In the genomic region with DNA sequence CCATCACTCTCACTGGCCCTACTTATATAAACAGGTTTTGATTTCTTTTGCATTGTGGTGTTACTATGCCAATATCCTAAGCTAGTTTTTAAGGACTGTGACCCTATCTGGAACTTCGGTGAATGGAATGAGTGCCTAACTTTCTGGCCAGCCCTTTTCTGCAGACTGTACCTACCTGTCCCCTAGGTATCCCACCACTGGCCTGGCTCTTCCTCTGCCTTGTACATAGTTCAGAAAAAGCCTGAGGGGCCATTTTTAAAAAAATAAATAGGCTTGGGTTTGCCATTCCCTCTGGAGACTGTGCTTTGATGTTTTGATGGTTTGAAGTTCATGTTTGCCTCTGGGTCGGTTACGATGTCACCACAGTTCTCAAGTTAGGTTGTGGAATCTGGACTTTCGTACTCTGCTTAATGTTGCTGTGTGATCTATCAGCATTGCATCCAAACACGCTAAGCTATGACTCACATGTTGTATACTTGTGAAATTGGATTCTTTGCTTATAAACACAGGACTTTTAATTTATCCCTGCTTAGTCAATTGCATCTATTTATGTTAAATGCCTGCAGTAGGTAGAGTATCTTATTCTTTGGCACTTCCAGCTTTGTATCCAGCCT, we compare ENCODE assay signal across 1 cellular context.
TF ChIP-seq lines count a peak whose summit lies in the region.

No MANE protein-coding gene starts in this region.

TF ChIP-seq in HepG2, 621 proteins besides CTCF, POLR2A, EP300 and RAD21 (continued from another document and continues in another):
- no peak for TF ChIP-seq CAMTA2 (CRISPR knock-in tag; IDR thresholded peaks at IDR 0.05; ENCODE audit: borderline replicate concordance)
- TF ChIP-seq ZNF879 (CRISPR knock-in tag; IDR thresholded peaks at IDR 0.05), result no peak
- TF ChIP-seq JUND (CRISPR knock-in tag; IDR thresholded peaks at IDR 0.05), result peak; percentile 95
- TF ChIP-seq ZNF382 (CRISPR knock-in tag; IDR thresholded peaks at IDR 0.05; ENCODE audit: borderline replicate concordance), result no peak
- no peak for TF ChIP-seq HNRNPK (IDR thresholded peaks at IDR 0.05; ENCODE audit: low read depth, low read length, poor library complexity, severe bottlenecking)
- no peak for TF ChIP-seq ARNT (IDR thresholded peaks at IDR 0.05)
- TF ChIP-seq SP4 (CRISPR knock-in tag; IDR thresholded peaks at IDR 0.05), result no peak
- TF ChIP-seq ZNF788 (CRISPR knock-in tag; IDR thresholded peaks at IDR 0.05; ENCODE audit: borderline replicate concordance), result peak; percentile 55; the same call in 1 of the 2 replicates
- TF ChIP-seq SCMH1 (CRISPR knock-in tag; IDR thresholded peaks at IDR 0.05; ENCODE audit: borderline replicate concordance), result no peak
- no peak for TF ChIP-seq NFE2L2 (IDR thresholded peaks at IDR 0.05; ENCODE audit: low read length)
- TF ChIP-seq FOXP1 (IDR thresholded peaks at IDR 0.05), result peak; percentile 92
- peak; percentile 99 for TF ChIP-seq FOXP1 (CRISPR knock-in tag; IDR thresholded peaks at IDR 0.05)
- TF ChIP-seq ZNF883 (CRISPR knock-in tag; IDR thresholded peaks at IDR 0.05; ENCODE audit: not compliant biosample characterization), result no peak
- no peak for TF ChIP-seq ZNF160 (CRISPR knock-in tag; IDR thresholded peaks at IDR 0.05)
- no peak for TF ChIP-seq ZNF557 (CRISPR knock-in tag; IDR thresholded peaks at IDR 0.05)
- no peak for TF ChIP-seq TBP (CRISPR knock-in tag; IDR thresholded peaks at IDR 0.05)
- no peak for TF ChIP-seq MTA1 (CRISPR knock-in tag; IDR thresholded peaks at IDR 0.05; ENCODE audit: borderline replicate concordance)
- TF ChIP-seq, protein P1, sequence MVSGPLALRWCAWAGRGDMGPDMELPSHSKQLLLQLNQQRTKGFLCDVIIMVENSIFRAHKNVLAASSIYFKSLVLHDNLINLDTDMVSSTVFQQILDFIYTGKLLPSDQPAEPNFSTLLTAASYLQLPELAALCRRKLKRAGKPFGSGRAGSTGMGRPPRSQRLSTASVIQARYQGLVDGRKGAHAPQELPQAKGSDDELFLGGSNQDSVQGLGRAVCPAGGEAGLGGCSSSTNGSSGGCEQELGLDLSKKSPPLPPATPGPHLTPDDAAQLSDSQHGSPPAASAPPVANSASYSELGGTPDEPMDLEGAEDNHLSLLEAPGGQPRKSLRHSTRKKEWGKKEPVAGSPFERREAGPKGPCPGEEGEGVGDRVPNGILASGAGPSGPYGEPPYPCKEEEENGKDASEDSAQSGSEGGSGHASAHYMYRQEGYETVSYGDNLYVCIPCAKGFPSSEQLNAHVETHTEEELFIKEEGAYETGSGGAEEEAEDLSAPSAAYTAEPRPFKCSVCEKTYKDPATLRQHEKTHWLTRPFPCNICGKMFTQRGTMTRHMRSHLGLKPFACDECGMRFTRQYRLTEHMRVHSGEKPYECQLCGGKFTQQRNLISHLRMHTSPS (CRISPR knock-in tag; IDR thresholded peaks at IDR 0.05; ENCODE audit: low read depth), result no peak
- TF ChIP-seq ZNF296 (CRISPR knock-in tag; conservative IDR thresholded peaks at IDR 0.05), result no peak
- no peak for TF ChIP-seq ZSCAN30 (CRISPR knock-in tag; IDR thresholded peaks at IDR 0.05)
- TF ChIP-seq ZNF235 (CRISPR knock-in tag; IDR thresholded peaks at IDR 0.05; ENCODE audit: borderline replicate concordance), result no peak
- TF ChIP-seq ZFP36 (IDR thresholded peaks at IDR 0.05; ENCODE audit: borderline replicate concordance, low read depth, low read length, partially characterized antibody), result no peak
- no peak for TF ChIP-seq ZNF484 (CRISPR knock-in tag; IDR thresholded peaks at IDR 0.05; ENCODE audit: borderline replicate concordance, low read depth)
- peak; percentile 10 to 17; a peak in 1 of 4 replicates for TF ChIP-seq MAFK (conservative IDR thresholded peaks at IDR 0.05 in 1 of 2, IDR thresholded peaks at IDR 0.05 in 1 of 2; ENCODE audit: low read length in 2 of 2)
- TF ChIP-seq ZNF138 (CRISPR knock-in tag; IDR thresholded peaks at IDR 0.05; ENCODE audit: low read depth), result no peak
- no peak for TF ChIP-seq SYNCRIP (IDR thresholded peaks at IDR 0.05; ENCODE audit: insufficient read depth, low read depth, low read length)
- TF ChIP-seq IRX3 (CRISPR knock-in tag; IDR thresholded peaks at IDR 0.05; ENCODE audit: borderline replicate concordance, low read depth), result no peak
- TF ChIP-seq, protein P2, sequence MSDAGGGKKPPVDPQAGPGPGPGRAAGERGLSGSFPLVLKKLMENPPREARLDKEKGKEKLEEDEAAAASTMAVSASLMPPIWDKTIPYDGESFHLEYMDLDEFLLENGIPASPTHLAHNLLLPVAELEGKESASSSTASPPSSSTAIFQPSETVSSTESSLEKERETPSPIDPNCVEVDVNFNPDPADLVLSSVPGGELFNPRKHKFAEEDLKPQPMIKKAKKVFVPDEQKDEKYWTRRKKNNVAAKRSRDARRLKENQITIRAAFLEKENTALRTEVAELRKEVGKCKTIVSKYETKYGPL (CRISPR knock-in tag; IDR thresholded peaks at IDR 0.05), result no peak
- TF ChIP-seq ZNF232 (CRISPR knock-in tag; IDR thresholded peaks at IDR 0.05; ENCODE audit: borderline replicate concordance), result no peak
- peak; percentile 57; the same call in 1 of the 2 replicates for TF ChIP-seq MXD4 (CRISPR knock-in tag; IDR thresholded peaks at IDR 0.05)
- TF ChIP-seq, protein P3, sequence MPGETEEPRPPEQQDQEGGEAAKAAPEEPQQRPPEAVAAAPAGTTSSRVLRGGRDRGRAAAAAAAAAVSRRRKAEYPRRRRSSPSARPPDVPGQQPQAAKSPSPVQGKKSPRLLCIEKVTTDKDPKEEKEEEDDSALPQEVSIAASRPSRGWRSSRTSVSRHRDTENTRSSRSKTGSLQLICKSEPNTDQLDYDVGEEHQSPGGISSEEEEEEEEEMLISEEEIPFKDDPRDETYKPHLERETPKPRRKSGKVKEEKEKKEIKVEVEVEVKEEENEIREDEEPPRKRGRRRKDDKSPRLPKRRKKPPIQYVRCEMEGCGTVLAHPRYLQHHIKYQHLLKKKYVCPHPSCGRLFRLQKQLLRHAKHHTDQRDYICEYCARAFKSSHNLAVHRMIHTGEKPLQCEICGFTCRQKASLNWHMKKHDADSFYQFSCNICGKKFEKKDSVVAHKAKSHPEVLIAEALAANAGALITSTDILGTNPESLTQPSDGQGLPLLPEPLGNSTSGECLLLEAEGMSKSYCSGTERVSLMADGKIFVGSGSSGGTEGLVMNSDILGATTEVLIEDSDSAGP (CRISPR knock-in tag; IDR thresholded peaks at IDR 0.05; ENCODE audit: borderline replicate concordance), result no peak; the same call in 1 of the 2 replicates
- TF ChIP-seq SKI (IDR thresholded peaks at IDR 0.05; ENCODE audit: partially characterized antibody), result peak; percentile 64
- TF ChIP-seq ESRRA (CRISPR knock-in tag; IDR thresholded peaks at IDR 0.05; ENCODE audit: low read depth), result peak; percentile 44; the same call in 1 of the 2 replicates
- no peak; the same call in 1 of the 2 replicates for TF ChIP-seq RXRA (CRISPR knock-in tag; IDR thresholded peaks at IDR 0.05)
- TF ChIP-seq, protein P4, sequence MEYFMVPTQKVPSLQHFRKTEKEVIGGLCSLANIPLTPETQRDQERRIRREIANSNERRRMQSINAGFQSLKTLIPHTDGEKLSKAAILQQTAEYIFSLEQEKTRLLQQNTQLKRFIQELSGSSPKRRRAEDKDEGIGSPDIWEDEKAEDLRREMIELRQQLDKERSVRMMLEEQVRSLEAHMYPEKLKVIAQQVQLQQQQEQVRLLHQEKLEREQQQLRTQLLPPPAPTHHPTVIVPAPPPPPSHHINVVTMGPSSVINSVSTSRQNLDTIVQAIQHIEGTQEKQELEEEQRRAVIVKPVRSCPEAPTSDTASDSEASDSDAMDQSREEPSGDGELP (IDR thresholded peaks at IDR 0.05; ENCODE audit: borderline replicate concordance, low read depth), result peak; percentile 36; the same call in 1 of the 2 replicates
- TF ChIP-seq CENPX (CRISPR knock-in tag; IDR thresholded peaks at IDR 0.05), result no peak
- no peak for TF ChIP-seq ELF4 (CRISPR knock-in tag; IDR thresholded peaks at IDR 0.05; ENCODE audit: borderline replicate concordance)
- TF ChIP-seq ZNF563 (CRISPR knock-in tag; IDR thresholded peaks at IDR 0.05), result no peak
- no peak for TF ChIP-seq TOE1 (CRISPR knock-in tag; IDR thresholded peaks at IDR 0.05)
- TF ChIP-seq, protein P5, sequence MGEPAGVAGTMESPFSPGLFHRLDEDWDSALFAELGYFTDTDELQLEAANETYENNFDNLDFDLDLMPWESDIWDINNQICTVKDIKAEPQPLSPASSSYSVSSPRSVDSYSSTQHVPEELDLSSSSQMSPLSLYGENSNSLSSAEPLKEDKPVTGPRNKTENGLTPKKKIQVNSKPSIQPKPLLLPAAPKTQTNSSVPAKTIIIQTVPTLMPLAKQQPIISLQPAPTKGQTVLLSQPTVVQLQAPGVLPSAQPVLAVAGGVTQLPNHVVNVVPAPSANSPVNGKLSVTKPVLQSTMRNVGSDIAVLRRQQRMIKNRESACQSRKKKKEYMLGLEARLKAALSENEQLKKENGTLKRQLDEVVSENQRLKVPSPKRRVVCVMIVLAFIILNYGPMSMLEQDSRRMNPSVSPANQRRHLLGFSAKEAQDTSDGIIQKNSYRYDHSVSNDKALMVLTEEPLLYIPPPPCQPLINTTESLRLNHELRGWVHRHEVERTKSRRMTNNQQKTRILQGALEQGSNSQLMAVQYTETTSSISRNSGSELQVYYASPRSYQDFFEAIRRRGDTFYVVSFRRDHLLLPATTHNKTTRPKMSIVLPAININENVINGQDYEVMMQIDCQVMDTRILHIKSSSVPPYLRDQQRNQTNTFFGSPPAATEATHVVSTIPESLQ (CRISPR knock-in tag; conservative IDR thresholded peaks at IDR 0.05), result no peak
- TF ChIP-seq SMARCC2 (IDR thresholded peaks at IDR 0.05), result peak; percentile 94
- TF ChIP-seq ARHGAP35 (CRISPR knock-in tag; IDR thresholded peaks at IDR 0.05; ENCODE audit: borderline replicate concordance), result no peak
- no peak for TF ChIP-seq ZNF253 (CRISPR knock-in tag; IDR thresholded peaks at IDR 0.05; ENCODE audit: borderline replicate concordance)
- 0 out of 2 replicates have a peak, but pooled peaks have one; percentile 53 for TF ChIP-seq SMYD3 (CRISPR knock-in tag; IDR thresholded peaks at IDR 0.05)
- TF ChIP-seq, protein P6, sequence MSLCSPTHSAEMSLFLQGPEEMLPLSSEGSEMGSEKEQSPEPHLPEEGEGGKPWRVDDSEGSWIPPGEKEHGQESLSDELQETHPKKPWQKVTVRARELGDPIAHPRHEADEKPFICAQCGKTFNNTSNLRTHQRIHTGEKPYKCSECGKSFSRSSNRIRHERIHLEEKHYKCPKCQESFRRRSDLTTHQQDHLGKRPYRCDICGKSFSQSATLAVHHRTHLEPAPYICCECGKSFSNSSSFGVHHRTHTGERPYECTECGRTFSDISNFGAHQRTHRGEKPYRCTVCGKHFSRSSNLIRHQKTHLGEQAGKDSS (CRISPR knock-in tag; IDR thresholded peaks at IDR 0.05; ENCODE audit: borderline replicate concordance, low read depth), result no peak
- TF ChIP-seq, protein P7, sequence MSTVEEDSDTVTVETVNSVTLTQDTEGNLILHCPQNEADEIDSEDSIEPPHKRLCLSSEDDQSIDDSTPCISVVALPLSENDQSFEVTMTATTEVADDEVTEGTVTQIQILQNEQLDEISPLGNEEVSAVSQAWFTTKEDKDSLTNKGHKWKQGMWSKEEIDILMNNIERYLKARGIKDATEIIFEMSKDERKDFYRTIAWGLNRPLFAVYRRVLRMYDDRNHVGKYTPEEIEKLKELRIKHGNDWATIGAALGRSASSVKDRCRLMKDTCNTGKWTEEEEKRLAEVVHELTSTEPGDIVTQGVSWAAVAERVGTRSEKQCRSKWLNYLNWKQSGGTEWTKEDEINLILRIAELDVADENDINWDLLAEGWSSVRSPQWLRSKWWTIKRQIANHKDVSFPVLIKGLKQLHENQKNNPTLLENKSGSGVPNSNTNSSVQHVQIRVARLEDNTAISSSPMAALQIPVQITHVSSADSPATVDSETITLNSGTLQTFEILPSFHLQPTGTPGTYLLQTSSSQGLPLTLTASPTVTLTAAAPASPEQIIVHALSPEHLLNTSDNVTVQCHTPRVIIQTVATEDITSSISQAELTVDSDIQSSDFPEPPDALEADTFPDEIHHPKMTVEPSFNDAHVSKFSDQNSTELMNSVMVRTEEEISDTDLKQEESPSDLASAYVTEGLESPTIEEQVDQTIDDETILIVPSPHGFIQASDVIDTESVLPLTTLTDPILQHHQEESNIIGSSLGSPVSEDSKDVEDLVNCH (CRISPR knock-in tag; IDR thresholded peaks at IDR 0.05), result no peak
- TF ChIP-seq THAP11 (CRISPR knock-in tag; IDR thresholded peaks at IDR 0.05), result peak; percentile 82
- peak; percentile 71 for TF ChIP-seq HHEX (CRISPR knock-in tag; IDR thresholded peaks at IDR 0.05)
- TF ChIP-seq GABPB1 (CRISPR knock-in tag; IDR thresholded peaks at IDR 0.05), result peak; percentile 40; the same call in 1 of the 2 replicates
- TF ChIP-seq, protein P8, sequence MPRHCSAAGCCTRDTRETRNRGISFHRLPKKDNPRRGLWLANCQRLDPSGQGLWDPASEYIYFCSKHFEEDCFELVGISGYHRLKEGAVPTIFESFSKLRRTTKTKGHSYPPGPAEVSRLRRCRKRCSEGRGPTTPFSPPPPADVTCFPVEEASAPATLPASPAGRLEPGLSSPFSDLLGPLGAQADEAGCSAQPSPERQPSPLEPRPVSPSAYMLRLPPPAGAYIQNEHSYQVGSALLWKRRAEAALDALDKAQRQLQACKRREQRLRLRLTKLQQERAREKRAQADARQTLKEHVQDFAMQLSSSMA (CRISPR knock-in tag; IDR thresholded peaks at IDR 0.05), result no peak; the same call in 1 of the 2 replicates
- TF ChIP-seq PHF5A (CRISPR knock-in tag; IDR thresholded peaks at IDR 0.05; ENCODE audit: low read depth, unreplicated experiment), result no peak
- TF ChIP-seq SMAD3 (CRISPR knock-in tag; IDR thresholded peaks at IDR 0.05), result peak; percentile 92
- TF ChIP-seq NCOR1 (IDR thresholded peaks at IDR 0.05; ENCODE audit: borderline replicate concordance, low read length), result peak; percentile 98
- TF ChIP-seq, protein P9, sequence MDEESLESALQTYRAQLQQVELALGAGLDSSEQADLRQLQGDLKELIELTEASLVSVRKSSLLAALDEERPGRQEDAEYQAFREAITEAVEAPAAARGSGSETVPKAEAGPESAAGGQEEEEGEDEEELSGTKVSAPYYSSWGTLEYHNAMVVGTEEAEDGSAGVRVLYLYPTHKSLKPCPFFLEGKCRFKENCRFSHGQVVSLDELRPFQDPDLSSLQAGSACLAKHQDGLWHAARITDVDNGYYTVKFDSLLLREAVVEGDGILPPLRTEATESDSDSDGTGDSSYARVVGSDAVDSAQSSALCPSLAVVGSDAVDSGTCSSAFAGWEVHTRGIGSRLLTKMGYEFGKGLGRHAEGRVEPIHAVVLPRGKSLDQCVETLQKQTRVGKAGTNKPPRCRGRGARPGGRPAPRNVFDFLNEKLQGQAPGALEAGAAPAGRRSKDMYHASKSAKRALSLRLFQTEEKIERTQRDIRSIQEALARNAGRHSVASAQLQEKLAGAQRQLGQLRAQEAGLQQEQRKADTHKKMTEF (CRISPR knock-in tag; IDR thresholded peaks at IDR 0.05), result peak; percentile 97
- peak; percentile 81 for TF ChIP-seq PITX1 (CRISPR knock-in tag; IDR thresholded peaks at IDR 0.05)
- TF ChIP-seq HNF4G (IDR thresholded peaks at IDR 0.05; ENCODE audit: borderline replicate concordance, low read depth, low read length), result peak; percentile 98
- peak; percentile 92 for TF ChIP-seq HNF4G (CRISPR knock-in tag; IDR thresholded peaks at IDR 0.05; ENCODE audit: borderline replicate concordance, low read depth)
- no peak for TF ChIP-seq ZNF451 (CRISPR knock-in tag; IDR thresholded peaks at IDR 0.05)
- peak; percentile 99 for TF ChIP-seq ZMYM4 (CRISPR knock-in tag; IDR thresholded peaks at IDR 0.05)
- TF ChIP-seq RBM39 (IDR thresholded peaks at IDR 0.05; ENCODE audit: low read depth, low read length, poor library complexity, severe bottlenecking), result no peak
